8 cellular contexts compared by ENCODE assay signal in genomic region chr5:111756701-111757581, GRCh38. TPM values are rescaled to one million over a fixed set of nuclear protein-coding genes. Genes with fewer than 3 reads are reported as not detected.
DNase-seq lines count a peak whose midpoint lies in the region; ATAC-seq, FAIRE-seq and TF ChIP-seq lines count a peak whose summit lies in the region.

NREP (minus strand) TSS chr5:111757194; CDS start chr5:111755772, 1,422 bp downstream.

- H3K27me3 ChIP-seq in astrocyte (ENCODE audit: insufficient read depth, low read length): no peaks in the 10 kb centered on the region

- no peaks in the 10 kb centered on the region for H3K9me3 Mint-ChIP-seq in T-cell
- H3K9me3 Mint-ChIP-seq in astrocyte (ENCODE audit: unreplicated experiment): no peaks in the 10 kb centered on the region

- ATAC-seq in HG02884 (IDR thresholded peaks at IDR 0.05; ENCODE audit: unreplicated experiment) (peak; percentile 48), T-cell (replicated peaks in 1 of 4) (peak; percentile 63 to 74 (median 66))

- peaks cover 23% of the 10 kb centered on the region for H3K4me1 ChIP-seq in astrocyte (ENCODE audit: insufficient read depth, low read length)

- peaks cover 0 to 19% of the 10 kb centered on the region in 2 donors for H3K27me3 Mint-ChIP-seq in T-cell
- H3K27me3 Mint-ChIP-seq in astrocyte (ENCODE audit: low read depth, unreplicated experiment): no peaks in the 10 kb centered on the region

- peak within 1 kb of the TSS; percentile 92 for H3K4me2 ChIP-seq in astrocyte (ENCODE audit: low read length)

- peaks cover 5% of the 10 kb centered on the region for H4K20me1 ChIP-seq in astrocyte (ENCODE audit: insufficient read depth, low read length)

- H3K27ac Mint-ChIP-seq in T-cell: peak within 1 kb of the TSS in 1 of 2 donors; percentile 56
- H3K27ac Mint-ChIP-seq in astrocyte (ENCODE audit: unreplicated experiment): peak within 1 kb of the TSS; percentile 70

- FAIRE-seq in astrocyte (lab: Jason Lieb, UNC): peak; percentile 69

- peak within 1 kb of the TSS; percentile 73 for H2AFZ ChIP-seq in astrocyte (ENCODE audit: low read depth, low read length)

- CTCF ChIA-PET in T-cell (lab: Charles Lee): interaction anchor here in 1 of 2 donors (0.6 to 0.8 kb wide), 2 partner anchors 225 to 981 kb away, joined by 3 to 5 read pairs; partner anchors contain the start of gene APC

- POLR2A ChIA-PET in T-cell (lab: Charles Lee): interaction anchor here (0.6 to 0.8 kb wide), 3 partner anchors 422 to 1137 kb away, joined by 3 to 7 read pairs (median 4); no protein-coding TSS in a partner anchor

- peaks cover 15 to 21% (median 16%) of the 10 kb centered on the region in 3 donors for H3K4me1 Mint-ChIP-seq in T-cell
- peaks cover 22% of the 10 kb centered on the region for H3K4me1 Mint-ChIP-seq in astrocyte (ENCODE audit: low read depth, unreplicated experiment)

- H3K27ac ChIP-seq in astrocyte (ENCODE audit: low read depth, low read length): peak within 1 kb of the TSS; percentile 98

- peak within 1 kb of the TSS; percentile 100 for H3K4me3 ChIP-seq in astrocyte (ENCODE audit: insufficient read depth, low read depth, low read length)

- H3K36me3 ChIP-seq in astrocyte (ENCODE audit: insufficient read depth, low read length): no peaks in the 10 kb centered on the region

- H3K9me3 ChIP-seq in astrocyte (ENCODE audit: insufficient read depth, low read depth, low read length): no peaks in the 10 kb centered on the region

- H3K4me3 Mint-ChIP-seq in T-cell: peak within 1 kb of the TSS; percentile 79 to 82 (median 80)
- H3K4me3 Mint-ChIP-seq in astrocyte (ENCODE audit: unreplicated experiment): peak within 1 kb of the TSS; percentile 88

- H3K9ac ChIP-seq in astrocyte (ENCODE audit: low read length): peak within 1 kb of the TSS; percentile 100

- TF ChIP-seq CTCF in GM13977 (IDR thresholded peaks at IDR 0.05; ENCODE audit: extremely low read depth, insufficient read depth, missing control alignments): peak; percentile 25
- TF ChIP-seq CTCF in astrocyte (IDR thresholded peaks at IDR 0.05; ENCODE audit: insufficient read depth, low read depth, low read length): peak; percentile 35

- peaks cover 49% of the 10 kb centered on the region for H3K79me2 ChIP-seq in astrocyte (ENCODE audit: insufficient read depth, low read length)

- in situ Hi-C loops in GM13977 (cut with MboI; ENCODE audit: low pct_unique_long_range_greater_than_20kb, low sequenced_read_pairs, unreplicated experiment): no loop called here

- DNase-seq in GM13977 (ENCODE audit: low spot score) (peak; percentile 82), NCI-H1436 treated with DMSO at 0.1 percent for 48 hours (lab: John Stamatoyannopoulos, UW) (peak; percentile 72), T-cell (peak; percentile 39 to 83 (median 70)), astrocyte (ENCODE audit: low read depth) (peak; percentile 98), hepatic stellate cell (ENCODE audit: low spot score) (peak; percentile 78), putamen (ENCODE audit: low spot score) (peak; percentile 93), cortex of kidney (lab: John Stamatoyannopoulos, UW) (no peak)

- H3K36me3 Mint-ChIP-seq in T-cell (no peaks in the 10 kb centered on the region), astrocyte (ENCODE audit: low read depth, unreplicated experiment) (no peaks in the 10 kb centered on the region)

RNA-seq across cellular contexts. Expression of gene NREP, which starts in this region (rescaled TPM):
- total RNA-seq in T-cell (1 to 10 TPM; 2.1 to 9.0 (median 4.6) TPM), astrocyte (185 and 188 TPM in 2 replicates)

Comparison
In these comparisons a context has a peak if more than half of its experiments do, and no peak if none do; other contexts are left out.
1. RNA of gene NREP (total RNA-seq): 185 to 188 TPM in astrocyte; 2.1 to 9.0 TPM in T-cell; every median in the first group is over 10 times any median in the second.